Comparison of ENCODE assay signal across 1 cellular context in the genomic region with DNA sequence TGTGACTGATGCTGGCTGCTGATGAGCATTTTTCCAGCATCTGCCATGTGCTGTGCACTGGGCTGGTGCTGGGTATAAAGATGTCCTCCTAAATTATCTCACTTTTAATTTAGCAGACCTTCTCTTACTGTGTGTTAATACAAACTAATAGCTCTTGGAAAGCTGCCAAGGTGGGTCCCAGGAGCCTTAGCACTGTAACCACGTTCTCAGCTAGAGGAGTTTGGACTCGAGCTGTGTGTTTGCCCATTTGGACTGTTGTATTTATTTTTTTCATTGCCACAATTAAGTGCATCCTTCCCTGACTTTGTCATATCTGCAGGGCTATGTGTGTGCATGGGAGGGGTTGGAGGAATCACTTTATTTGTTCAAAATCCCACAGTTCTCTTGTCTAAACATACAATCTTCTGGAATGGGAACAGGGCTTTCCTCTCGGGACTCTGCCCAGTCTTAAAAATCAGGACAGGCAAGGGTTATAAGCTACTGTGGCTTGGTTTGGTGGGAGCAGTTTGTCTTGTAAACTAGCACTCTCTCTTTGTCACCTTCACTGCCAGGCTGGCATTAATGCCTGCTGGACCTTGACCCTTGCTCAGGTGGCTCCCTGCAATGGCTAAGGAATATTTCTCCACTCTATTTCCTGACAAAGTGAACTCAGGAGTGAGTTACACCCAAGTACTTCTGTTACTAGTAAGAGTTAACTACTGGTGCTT.
TF ChIP-seq lines count a peak whose summit lies in the region.

No MANE protein-coding gene starts in this region.

TF ChIP-seq in HepG2, 621 proteins besides CTCF, POLR2A, EP300 and RAD21 (continued from another document):
- TF ChIP-seq, protein P1, sequence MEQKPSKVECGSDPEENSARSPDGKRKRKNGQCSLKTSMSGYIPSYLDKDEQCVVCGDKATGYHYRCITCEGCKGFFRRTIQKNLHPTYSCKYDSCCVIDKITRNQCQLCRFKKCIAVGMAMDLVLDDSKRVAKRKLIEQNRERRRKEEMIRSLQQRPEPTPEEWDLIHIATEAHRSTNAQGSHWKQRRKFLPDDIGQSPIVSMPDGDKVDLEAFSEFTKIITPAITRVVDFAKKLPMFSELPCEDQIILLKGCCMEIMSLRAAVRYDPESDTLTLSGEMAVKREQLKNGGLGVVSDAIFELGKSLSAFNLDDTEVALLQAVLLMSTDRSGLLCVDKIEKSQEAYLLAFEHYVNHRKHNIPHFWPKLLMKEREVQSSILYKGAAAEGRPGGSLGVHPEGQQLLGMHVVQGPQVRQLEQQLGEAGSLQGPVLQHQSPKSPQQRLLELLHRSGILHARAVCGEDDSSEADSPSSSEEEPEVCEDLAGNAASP (CRISPR knock-in tag; IDR thresholded peaks at IDR 0.05; ENCODE audit: borderline replicate concordance) = 0 out of 2 replicates have a peak, but pooled peaks have one; percentile 10
- 0 out of 2 replicates have a peak, but pooled peaks have one; percentile 26 for TF ChIP-seq ZNF556 (CRISPR knock-in tag; IDR thresholded peaks at IDR 0.05; ENCODE audit: borderline replicate concordance)
- peak; percentile 42; the same call in 1 of the 2 replicates for TF ChIP-seq NFIC (IDR thresholded peaks at IDR 0.05; ENCODE audit: low read length)
- no peak for TF ChIP-seq SOX6 (IDR thresholded peaks at IDR 0.05)
- TF ChIP-seq SOX6 (CRISPR knock-in tag; IDR thresholded peaks at IDR 0.05) = peak; percentile 45; the same call in 1 of the 2 replicates
- no peak for TF ChIP-seq CREB1 (IDR thresholded peaks at IDR 0.05)
- TF ChIP-seq CREB1 (CRISPR knock-in tag; IDR thresholded peaks at IDR 0.05) = peak; percentile 22; the same call in 1 of the 2 replicates
- 0 out of 2 replicates have a peak, but pooled peaks have one; percentile 35 for TF ChIP-seq PHF21A (CRISPR knock-in tag; IDR thresholded peaks at IDR 0.05)
- TF ChIP-seq ELF4 (CRISPR knock-in tag; IDR thresholded peaks at IDR 0.05; ENCODE audit: borderline replicate concordance) = 0 out of 2 replicates have a peak, but pooled peaks have one; percentile 14
- TF ChIP-seq KDM5B (CRISPR knock-in tag; IDR thresholded peaks at IDR 0.05; ENCODE audit: borderline replicate concordance) = no peak
- peak; percentile 49; the same call in 1 of the 2 replicates for TF ChIP-seq SALL1 (CRISPR knock-in tag; IDR thresholded peaks at IDR 0.05)
- TF ChIP-seq HNF1A (IDR thresholded peaks at IDR 0.05; ENCODE audit: low read depth) = no peak
- peak; percentile 24; the same call in 1 of the 2 replicates for TF ChIP-seq HNF1A (CRISPR knock-in tag; IDR thresholded peaks at IDR 0.05; ENCODE audit: borderline replicate concordance)
- 0 out of 2 replicates have a peak, but pooled peaks have one; percentile 10 for TF ChIP-seq NCOA2 (CRISPR knock-in tag; IDR thresholded peaks at IDR 0.05)
- peak; percentile 62 for TF ChIP-seq TEAD3 (CRISPR knock-in tag; optimal IDR thresholded peaks at IDR 0.05; ENCODE audit: borderline replicate concordance)
